In the genomic region with DNA sequence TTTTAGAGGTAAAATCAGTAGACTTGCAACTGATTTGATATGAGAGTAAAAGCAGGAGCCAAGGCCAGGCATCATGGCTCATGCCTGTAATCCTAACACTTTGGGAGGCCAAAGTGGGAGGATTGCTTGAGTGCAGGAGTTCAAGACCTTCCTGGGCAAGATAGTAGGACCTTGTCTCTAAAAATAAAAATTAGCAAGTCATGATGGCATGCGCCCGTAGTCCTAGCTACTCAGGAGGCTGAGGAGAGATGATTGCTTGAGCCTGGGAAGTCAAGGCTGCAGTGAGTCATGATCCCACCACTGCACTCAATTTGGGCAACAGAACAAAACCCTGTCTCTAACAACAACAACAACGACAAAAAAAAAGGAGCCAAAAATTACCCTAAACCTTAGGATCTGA, we compare ENCODE assay signal across 10 cellular contexts. TPM values are rescaled to one million over a fixed set of nuclear protein-coding genes. Genes with fewer than 3 reads are reported as not detected.
A peak's percentile ranks its signal among the peaks of the same experiment; 100 is the strongest.
DNase-seq lines count a peak whose midpoint lies in the region; ATAC-seq, FAIRE-seq and TF ChIP-seq lines count a peak whose summit lies in the region.
"Had no signal": no experiment of that assay in that cellular context is flagged by ENCODE, and none has a peak within 500 bp of the region (broad histone marks: within the 10 kb centered on the region; RNA-seq: fewer than 3 reads in every experiment).

No MANE protein-coding gene starts in this region.

- intact Hi-C loops in K562 (cut with micrococcal nuclease), result no loop called here

- H3K9me3 ChIP-seq in CD8-positive, alpha-beta memory T cell (ENCODE audit: low read length), result no peaks in the 10 kb centered on the region
- no peaks in the 10 kb centered on the region for H3K9me3 ChIP-seq in Karpas-422 (ENCODE audit: low read length)
- no peaks in the 10 kb centered on the region for H3K9me3 ChIP-seq in K562 (replicated peaks; ENCODE audit: control insufficient read depth, insufficient read depth, low read depth, low read length)
- H3K9me3 ChIP-seq in hepatocyte (ENCODE audit: low read depth), result no peaks in the 10 kb centered on the region
- H3K9me3 ChIP-seq: uterus had no signal

- FAIRE-seq in K562 (lab: Jason Lieb, UNC), result peak; percentile 89

- H3K4me2 ChIP-seq in Karpas-422 (ENCODE audit: low read depth, low read length, poor library complexity, severe bottlenecking) (peak overlapping the region; percentile 20), K562 (ENCODE audit: insufficient read depth, low read length) (no peak overlapping the region), hepatocyte (no peak overlapping the region)

- no peaks in the 10 kb centered on the region for H3K9me1 ChIP-seq in K562 (ENCODE audit: control insufficient read depth, insufficient read depth, low read length)

- POLR2A ChIA-PET in CD8-positive, alpha-beta memory T cell (lab: Charles Lee), result no interaction called here
- POLR2A ChIA-PET in K562 (lab: Yijun Ruan, JAX), result interaction anchor here (0.6 to 1.4 kb wide), 2 partner anchors 11 to 214 kb away, joined by 3 to 6 read pairs; no protein-coding TSS in a partner anchor
- POLR2A ChIA-PET in naive thymus-derived CD8-positive, alpha-beta T cell (lab: Charles Lee), result interaction anchor here (0.7 to 2.5 kb wide), 9 partner anchors 11 to 107 kb away, joined by 3 to 9 read pairs (median 6); partner anchors contain the start of gene SGSM3

- in situ Hi-C loops in K562 (cut with MboI), result no loop called here

- peak overlapping the region in 7 of 8 donors; percentile 26 to 94 (median 71) for H3K27ac Mint-ChIP-seq in CD8-positive, alpha-beta memory T cell
- H3K27ac Mint-ChIP-seq in naive thymus-derived CD8-positive, alpha-beta T cell, result peak overlapping the region; percentile 83 to 93 (median 90)
- no peak overlapping the region for H3K27ac Mint-ChIP-seq in endothelial cell (ENCODE audit: unreplicated experiment)

- H2AFZ ChIP-seq in Karpas-422 (ENCODE audit: low read length) (no peak overlapping the region), K562 (ENCODE audit: low read depth, low read length) (no peak overlapping the region), hepatocyte (no peak overlapping the region)

- TF ChIP-seq RAD21 in K562 (CRISPR knock-in tag; conservative IDR thresholded peaks at IDR 0.05 in 1 of 2, IDR thresholded peaks at IDR 0.05 in 1 of 2), result no peak

- no peak for DNase-seq in CD8-positive, alpha-beta memory T cell
- DNase-seq in Karpas-422 (no peak), K562 (ENCODE audit: extremely low read depth in 1 of 4, low spot score in 3 of 4) (peak in 1 of 4 experiments; percentile 76), endothelial cell (ENCODE audit: low spot score) (no peak), hepatocyte (ENCODE audit: low spot score) (no peak), GM20000 (ENCODE audit: low spot score) (no peak)
- DNase-seq in naive thymus-derived CD8-positive, alpha-beta T cell, result no peak
- DNase-seq: dorsolateral prefrontal cortex, NCI-H1930, uterus had no signal

- no peaks in the 10 kb centered on the region for H3K9me3 Mint-ChIP-seq in CD8-positive, alpha-beta memory T cell
- no peaks in the 10 kb centered on the region for H3K9me3 Mint-ChIP-seq in naive thymus-derived CD8-positive, alpha-beta T cell
- no peaks in the 10 kb centered on the region for H3K9me3 Mint-ChIP-seq in endothelial cell (ENCODE audit: unreplicated experiment)

- no peaks in the 10 kb centered on the region for H3K36me3 ChIP-seq in CD8-positive, alpha-beta memory T cell (ENCODE audit: insufficient read depth, low read length)
- H3K36me3 ChIP-seq in Karpas-422 (ENCODE audit: insufficient read depth, low read length) (peaks cover 15% of the 10 kb centered on the region; the same call in 1 of the 2 replicates), K562 (ENCODE audit: control insufficient read depth, insufficient read depth, low read length) (peaks cover 2% of the 10 kb centered on the region; the same call in 1 of the 3 replicates), hepatocyte (replicated peaks; ENCODE audit: insufficient read depth, low read depth) (no peaks in the 10 kb centered on the region)
- H3K36me3 ChIP-seq: uterus had no signal

- H3K4me3 Mint-ChIP-seq in CD8-positive, alpha-beta memory T cell, result peak overlapping the region in 4 of 7 donors; percentile 9 to 41 (median 22)
- peak overlapping the region in 7 of 10 donors; percentile 20 to 79 (median 44) for H3K4me3 Mint-ChIP-seq in naive thymus-derived CD8-positive, alpha-beta T cell
- no peak overlapping the region for H3K4me3 Mint-ChIP-seq in endothelial cell (ENCODE audit: unreplicated experiment)

- H3K27ac ChIP-seq in CD8-positive, alpha-beta memory T cell (ENCODE audit: low read depth, low read length), result no peak overlapping the region
- peak overlapping the region; percentile 69 for H3K27ac ChIP-seq in Karpas-422 (ENCODE audit: low read length)
- peak overlapping the region; percentile 2; the same call in 1 of the 3 replicates for H3K27ac ChIP-seq in K562 (ENCODE audit: extremely low read depth, low read depth, low read length)
- H3K27ac ChIP-seq in hepatocyte, result no peak overlapping the region
- H3K27ac ChIP-seq: dorsolateral prefrontal cortex, uterus had no signal

- TF ChIP-seq CTCF in K562 (IDR thresholded peaks at IDR 0.05 in 2 of 3, conservative IDR thresholded peaks at IDR 0.05 in 1 of 3; ENCODE audit: insufficient read depth in 2 of 3, low read depth in 1 of 3, low read length in 3 of 3) (no peak), endothelial cell (IDR thresholded peaks at IDR 0.05; ENCODE audit: unreplicated experiment) (no peak), hepatocyte (IDR thresholded peaks at IDR 0.05; ENCODE audit: poor library complexity) (no peak), GM20000 (IDR thresholded peaks at IDR 0.05; ENCODE audit: extremely low read depth, missing control alignments) (no peak)

- CTCF ChIA-PET in CD8-positive, alpha-beta memory T cell (lab: Charles Lee), result interaction anchor here (1.7 kb wide), 1 partner anchor 37 kb away, joined by 4 read pairs; the partner anchor contains the start of gene ADSL
- CTCF ChIA-PET in K562 (lab: Yijun Ruan, JAX; ENCODE audit: low intra/inter-chr PET ratio), result no interaction called here

- no peaks in the 10 kb centered on the region for H4K20me1 ChIP-seq in Karpas-422 (ENCODE audit: insufficient read depth, low read depth, low read length)
- H4K20me1 ChIP-seq in K562 (replicated peaks; ENCODE audit: control insufficient read depth, insufficient read depth, low read length), result no peaks in the 10 kb centered on the region
- no peaks in the 10 kb centered on the region for H4K20me1 ChIP-seq in hepatocyte (ENCODE audit: insufficient read depth, poor library complexity, severe bottlenecking)

- peaks cover 0 to 2% of the 10 kb centered on the region in 2 donors for H3K27me3 Mint-ChIP-seq in CD8-positive, alpha-beta memory T cell
- no peaks in the 10 kb centered on the region for H3K27me3 Mint-ChIP-seq in naive thymus-derived CD8-positive, alpha-beta T cell
- H3K27me3 Mint-ChIP-seq in endothelial cell (ENCODE audit: unreplicated experiment), result peaks cover 3% of the 10 kb centered on the region

- BruUV-seq in K562 (replicated peaks; lab: Mats Ljungman, UMichigan), result no TSS peak

- peak; percentile 60 for ATAC-seq in K562
- ATAC-seq in naive thymus-derived CD8-positive, alpha-beta T cell, result no peak

- H3K9ac ChIP-seq in Karpas-422 (ENCODE audit: low read length) (peak overlapping the region; percentile 16; the same call in 1 of the 2 replicates), K562 (ENCODE audit: insufficient read depth in 1 of 2, low read depth in 2 of 2, low read length in 2 of 2) (no peak overlapping the region)

- H3K36me3 Mint-ChIP-seq in CD8-positive, alpha-beta memory T cell, result peaks cover 0 to 11% (median 9%) of the 10 kb centered on the region in 3 donors
- peaks cover 0 to 4% (median 0%) of the 10 kb centered on the region in 3 donors for H3K36me3 Mint-ChIP-seq in naive thymus-derived CD8-positive, alpha-beta T cell
- peaks cover 9% of the 10 kb centered on the region for H3K36me3 Mint-ChIP-seq in endothelial cell (ENCODE audit: low read depth, unreplicated experiment)

- H3K27me3 ChIP-seq in CD8-positive, alpha-beta memory T cell (ENCODE audit: insufficient read depth, low read length, poor library complexity, severe bottlenecking), result no peaks in the 10 kb centered on the region
- H3K27me3 ChIP-seq in Karpas-422 (ENCODE audit: low read length) (no peaks in the 10 kb centered on the region), K562 (ENCODE audit: control insufficient read depth in 2 of 2, insufficient read depth in 2 of 2, low read length in 2 of 2) (no peaks in the 10 kb centered on the region), hepatocyte (no peaks in the 10 kb centered on the region)
- H3K27me3 ChIP-seq: dorsolateral prefrontal cortex, uterus had no signal

- TF ChIP-seq POLR2A in K562 (conservative IDR thresholded peaks at IDR 0.05), result no peak

- peaks cover 51% of the 10 kb centered on the region for H3K4me1 ChIP-seq in CD8-positive, alpha-beta memory T cell (ENCODE audit: insufficient read depth, low read length)
- H3K4me1 ChIP-seq in Karpas-422 (ENCODE audit: low read length) (peaks cover 71% of the 10 kb centered on the region), K562 (replicated peaks in 1 of 2; ENCODE audit: control insufficient read depth in 2 of 2, insufficient read depth in 2 of 2, low read length in 2 of 2) (peaks cover 19 to 27% of the 10 kb centered on the region in 2 experiments; a peak in 4 of 5 replicates), hepatocyte (ENCODE audit: insufficient read depth) (peaks cover 3% of the 10 kb centered on the region)
- H3K4me1 ChIP-seq: uterus had no signal

- 4% methylated on average over 3 of the region's 3 CpGs for WGBS in K562 (ENCODE audit: insufficient coverage, low coverage, missing lambda C conversion rate)
- 98% methylated on average over 3 of the region's 3 CpGs for WGBS in hepatocyte (ENCODE audit: low lambda C conversion rate, missing lambda C conversion rate)

- H3K4me3 ChIP-seq in CD8-positive, alpha-beta memory T cell (ENCODE audit: low read length), result no peak overlapping the region
- no peak overlapping the region for H3K4me3 ChIP-seq in Karpas-422 (ENCODE audit: low read length)
- no peak overlapping the region for H3K4me3 ChIP-seq in K562
- H3K4me3 ChIP-seq in hepatocyte, result no peak overlapping the region
- H3K4me3 ChIP-seq: dorsolateral prefrontal cortex, uterus had no signal

- H3K79me2 ChIP-seq in Karpas-422 (ENCODE audit: low read length), result peaks cover 98% of the 10 kb centered on the region
- peaks cover 30% of the 10 kb centered on the region for H3K79me2 ChIP-seq in K562 (ENCODE audit: control insufficient read depth, insufficient read depth, low read length)
- peaks cover 77% of the 10 kb centered on the region for H3K79me2 ChIP-seq in hepatocyte

- H3K9me2 ChIP-seq in Karpas-422 (replicated peaks; ENCODE audit: insufficient read depth, low read length) (no peaks in the 10 kb centered on the region), hepatocyte (replicated peaks; ENCODE audit: insufficient read depth) (no peaks in the 10 kb centered on the region)

- peak; percentile 39; the same call in 1 of the 2 replicates for TF ChIP-seq EP300 in K562 (IDR thresholded peaks at IDR 0.05; ENCODE audit: low read length)

- H3K4me1 Mint-ChIP-seq in CD8-positive, alpha-beta memory T cell, result peaks cover 47 to 66% (median 61%) of the 10 kb centered on the region in 3 donors
- H3K4me1 Mint-ChIP-seq in naive thymus-derived CD8-positive, alpha-beta T cell, result peaks cover 42 to 76% (median 70%) of the 10 kb centered on the region in 4 donors
- H3K4me1 Mint-ChIP-seq in endothelial cell (ENCODE audit: unreplicated experiment), result peaks cover 34% of the 10 kb centered on the region

RNA-seq across cellular contexts. Expression of gene SGSM3, which starts 13.5 kb away (rescaled TPM):
- total RNA-seq in CD8-positive, alpha-beta memory T cell, result 10 to 100 TPM; 40.0 to 42.2 TPM
- polyA plus RNA-seq in CD8-positive, alpha-beta memory T cell, result 50.4 TPM
- 108 and 251 TPM in 2 replicates for total RNA-seq in Karpas-422 (2014; rRNA removed; shearing (Covaris generic); ENCODE audit: low replicate concordance)
- total RNA-seq in K562 (2011; cell fraction: chromatin; rRNA removed; ENCODE audit: low replicate concordance), result 101 and 295 TPM in 2 replicates
- 237 and 267 TPM in 2 replicates for total RNA-seq in K562 (2011; cell fraction: nucleolus; rRNA removed)
- 125 and 151 TPM in 2 replicates for total RNA-seq in K562 (2011; cell fraction: nucleoplasm; rRNA removed)
- total RNA-seq in K562 (2014; rRNA removed), result 32.9 and 52.2 TPM in 2 replicates
- 6.8 and 10.0 TPM in 2 replicates for total RNA-seq in K562 (2014; rRNA removed; fragmentation: Illumina TruSeq; extraction: Trizol)
- total RNA-seq in K562 (2015; rRNA removed; fragmentation: Illumina TruSeq; extraction: Trizol), result 20.5 and 24.1 TPM in 2 replicates
- total RNA-seq in K562 (2021), result 48.1 and 50.7 TPM in 2 replicates
- polyA plus RNA-seq in K562 (2011; rRNA removed), result 35.3 and 61.3 TPM in 2 replicates
- polyA plus RNA-seq in K562 (2011; cell fraction: cytosol; rRNA removed), result 39.4 and 58.7 TPM in 2 replicates
- 468 and 514 TPM in 2 replicates for polyA plus RNA-seq in K562 (2011; cell fraction: nucleus; rRNA removed)
- polyA plus RNA-seq in K562 (2012), result 33.7 and 58.5 TPM in 2 replicates
- polyA plus RNA-seq in K562 (2014; fragmentation: Illumina TruSeq; extraction: Trizol), result 18.0 and 34.2 TPM in 2 replicates
- polyA plus RNA-seq in K562 (2014; fragmentation: Nextera tagmentation; extraction: Ambion mirVana), result 1 to 10 TPM; 1.5 to 2.1 TPM
- polyA plus RNA-seq in K562 (2014; rRNA removed), result 55.4 and 56.2 TPM in 2 replicates
- 10.6 and 13.6 TPM in 2 replicates for polyA minus RNA-seq in K562 (2011; rRNA and poly(A)+ RNA removed)
- 14.8 and 19.9 TPM in 2 replicates for polyA minus RNA-seq in K562 (2011; cell fraction: cytosol; rRNA and poly(A)+ RNA removed)
- 48.9 and 74.2 TPM in 2 replicates for polyA minus RNA-seq in K562 (2011; cell fraction: nucleus; rRNA and poly(A)+ RNA removed)
- 100 to 1,000 TPM; 117 to 118 TPM for total RNA-seq in naive thymus-derived CD8-positive, alpha-beta T cell
- polyA plus RNA-seq in naive thymus-derived CD8-positive, alpha-beta T cell, result 10 to 100 TPM; 53.3 to 63.3 (median 62.0) TPM
- 85.9 TPM for total RNA-seq in endothelial cell (ENCODE audit: unreplicated experiment)
- total RNA-seq in hepatocyte, result 59.4 and 60.4 TPM in 2 replicates
- polyA plus RNA-seq in hepatocyte, result 111 and 126 TPM in 2 replicates

RNA-seq across cellular contexts. Expression of gene ADSL, which starts 37.6 kb away (rescaled TPM):
- total RNA-seq in CD8-positive, alpha-beta memory T cell, result 100 to 1,000 TPM; 151 to 154 TPM
- 90.0 TPM for polyA plus RNA-seq in CD8-positive, alpha-beta memory T cell
- total RNA-seq in Karpas-422 (2014; rRNA removed; shearing (Covaris generic); ENCODE audit: low replicate concordance), result 165 and 188 TPM in 2 replicates
- total RNA-seq in K562 (2011; cell fraction: chromatin; rRNA removed; ENCODE audit: low replicate concordance), result 102 and 121 TPM in 2 replicates
- total RNA-seq in K562 (2011; cell fraction: nucleolus; rRNA removed), result 77.6 and 87.6 TPM in 2 replicates
- total RNA-seq in K562 (2011; cell fraction: nucleoplasm; rRNA removed), result 95.9 and 126 TPM in 2 replicates
- total RNA-seq in K562 (2014; rRNA removed) (141 and 164 TPM in 2 replicates), K562 (2014; rRNA removed; fragmentation: Illumina TruSeq; extraction: Trizol) (146 and 148 TPM in 2 replicates), K562 (2015; rRNA removed; fragmentation: Illumina TruSeq; extraction: Trizol) (112 TPM in 2 replicates), K562 (2021) (124 and 132 TPM in 2 replicates), endothelial cell (ENCODE audit: unreplicated experiment) (107 TPM), hepatocyte (81.8 and 89.6 TPM in 2 replicates)
- polyA plus RNA-seq in K562 (2011; rRNA removed) (149 and 192 TPM in 2 replicates), K562 (2014; fragmentation: Illumina TruSeq; extraction: Trizol) (136 and 137 TPM in 2 replicates), K562 (2014; fragmentation: Nextera tagmentation; extraction: Ambion mirVana) (100 to 1,000 TPM; 278 to 322 TPM), K562 (2014; rRNA removed) (132 and 155 TPM in 2 replicates), hepatocyte (54.8 and 66.1 TPM in 2 replicates)
- polyA plus RNA-seq in K562 (2011; cell fraction: cytosol; rRNA removed), result 157 and 182 TPM in 2 replicates
- 102 and 109 TPM in 2 replicates for polyA plus RNA-seq in K562 (2011; cell fraction: nucleus; rRNA removed)
- polyA plus RNA-seq in K562 (2012), result 114 and 139 TPM in 2 replicates
- 209 and 296 TPM in 2 replicates for polyA minus RNA-seq in K562 (2011; rRNA and poly(A)+ RNA removed)
- polyA minus RNA-seq in K562 (2011; cell fraction: cytosol; rRNA and poly(A)+ RNA removed), result 53.1 and 73.1 TPM in 2 replicates
- polyA minus RNA-seq in K562 (2011; cell fraction: nucleus; rRNA and poly(A)+ RNA removed), result 32.4 and 51.3 TPM in 2 replicates
- total RNA-seq in naive thymus-derived CD8-positive, alpha-beta T cell, result 10 to 100 TPM; 63.2 to 65.6 TPM
- polyA plus RNA-seq in naive thymus-derived CD8-positive, alpha-beta T cell, result 100 to 1,000 TPM in 1 of 3 donors, 10 to 100 TPM in 2; 97.0 to 130 (median 100.0) TPM

Comparison
In these comparisons a context has a peak if more than half of its experiments do, and no peak if none do; other contexts are left out.
1. H3K27ac ChIP-seq: peak in Karpas-422 (single experiment) and K562 (single experiment); none in CD8-positive, alpha-beta memory T cell (single experiment) and hepatocyte (single experiment).